Comparison of ENCODE assay signal across 15 cellular contexts in genomic region chr6:125198285-125199009, GRCh38. TPM values are rescaled to one million over a fixed set of nuclear protein-coding genes. Genes with fewer than 3 reads are reported as not detected.
DNase-seq lines count a peak whose midpoint lies in the region; FAIRE-seq and TF ChIP-seq lines count a peak whose summit lies in the region.
"Had no signal": no experiment of that assay in that cellular context is flagged by ENCODE, and none has a peak within 500 bp of the region (broad histone marks: within the 10 kb centered on the region; RNA-seq: fewer than 3 reads in every experiment).

No MANE protein-coding gene starts in this region.

- intact Hi-C loops in testis (cut with DNase I; ENCODE audit: low total_unique reads), result no loop called here
- intact Hi-C loops in head of caudate nucleus (cut with DNase I), result no loop called here

- FAIRE-seq in keratinocyte (lab: Jason Lieb, UNC), result peak; percentile 5
- FAIRE-seq: colon, GM18507 had no signal

- dilution Hi-C loops in keratinocyte (cut with MboI; ENCODE audit: extremely low pct_ligation_motif_present, low sequenced_read_pairs), result no loop called here

- H3K4me1 ChIP-seq in keratinocyte (ENCODE audit: control insufficient read depth, extremely low read depth, insufficient read depth, low read length) (peaks cover 29% of the 10 kb centered on the region), testis (peaks cover 48% of the 10 kb centered on the region)

- no peaks in the 10 kb centered on the region for H3K9me1 ChIP-seq in keratinocyte (ENCODE audit: control insufficient read depth, extremely low read depth, insufficient read depth, low read length)

- DNase-seq in NCI-H1105 (lab: John Stamatoyannopoulos, UW), result peak; percentile 62
- no peak for DNase-seq in keratinocyte (ENCODE audit: low read depth, low spot score)
- DNase-seq in testis, result no peak
- DNase-seq in head of caudate nucleus, result no peak
- no peak for DNase-seq in stimulated activated CD4-positive, alpha-beta T cell treated with anti-CD3 and anti-CD28 coated beads, Interleukin-4, amount 100 ng/mL, for 1 hour
- no peak for DNase-seq in GOT3 (lab: John Stamatoyannopoulos, UW)
- DNase-seq: activated B cell treated with CpG ODN at 0.5 μM for 24 hours; activated CD8-positive, alpha-beta memory T cell treated with anti-CD3 and anti-CD28 coated beads, Interleukin-2, amount 50 U/mL, for 48 hours; activated naive CD8-positive, alpha-beta T cell treated with anti-CD3 and anti-CD28 coated beads for 36 hours; Caco-2; NCI-H774 had no signal

- H3K36me3 ChIP-seq in keratinocyte (ENCODE audit: control insufficient read depth in 2 of 2, extremely low read depth in 1 of 2, insufficient read depth in 2 of 2, low read length in 2 of 2) (no peaks in the 10 kb centered on the region), testis (ENCODE audit: low read depth, missing control alignments) (no peaks in the 10 kb centered on the region)

- H4K20me1 ChIP-seq in keratinocyte (ENCODE audit: control insufficient read depth, extremely low read depth, insufficient read depth, low read length), result no peaks in the 10 kb centered on the region

- no peak overlapping the region for H3K4me2 ChIP-seq in keratinocyte (ENCODE audit: control insufficient read depth, extremely low read depth, insufficient read depth, low read depth, low read length)

- no peak overlapping the region for H3K4me3 ChIP-seq in keratinocyte (ENCODE audit: control insufficient read depth in 2 of 3, extremely low read depth in 1 of 3, insufficient read depth in 2 of 3, low read depth in 1 of 3, low read length in 3 of 3)
- H3K4me3 ChIP-seq in testis, result no peak overlapping the region
- H3K4me3 ChIP-seq: mucosa of descending colon had no signal

- H2AFZ ChIP-seq in keratinocyte (ENCODE audit: control insufficient read depth, low read length), result no peak overlapping the region

- TF ChIP-seq POLR2A in testis (IDR thresholded peaks at IDR 0.05), result no peak

- H3K27me3 ChIP-seq in keratinocyte (ENCODE audit: control insufficient read depth, extremely low read depth, insufficient read depth, low read length) (no peaks in the 10 kb centered on the region), testis (no peaks in the 10 kb centered on the region)

- WGBS in testis, 2 donors, result 43 to 61% methylated on average over 8 of the region's 8 CpGs

- H3K27ac ChIP-seq in VCaP, result peak overlapping the region; percentile 67
- H3K27ac ChIP-seq in keratinocyte (ENCODE audit: control insufficient read depth, insufficient read depth, low read length), result no peak overlapping the region
- peak overlapping the region; percentile 66 to 70 for H3K27ac ChIP-seq in testis

- H3K9me3 ChIP-seq in keratinocyte (ENCODE audit: control insufficient read depth, low read depth, low read length) (no peaks in the 10 kb centered on the region), testis (no peaks in the 10 kb centered on the region)
- H3K9me3 ChIP-seq: Caco-2, mucosa of descending colon had no signal

- H3K9ac ChIP-seq in keratinocyte (ENCODE audit: control insufficient read depth, extremely low read depth, insufficient read depth, low read length), result no peak overlapping the region

- TF ChIP-seq CTCF in VCaP (conservative IDR thresholded peaks at IDR 0.05) (no peak), keratinocyte (optimal IDR thresholded peaks at IDR 0.05 in 1 of 3, IDR thresholded peaks at IDR 0.05 in 1 of 3, conservative IDR thresholded peaks at IDR 0.05 in 1 of 3; ENCODE audit: extremely low read depth in 1 of 3, insufficient read depth in 2 of 3, low read length in 3 of 3) (no peak), testis (IDR thresholded peaks at IDR 0.05) (no peak)

- H3K79me2 ChIP-seq in keratinocyte (ENCODE audit: control insufficient read depth, insufficient read depth, low read length), result no peaks in the 10 kb centered on the region

RNA-seq across cellular contexts. Expression of gene TPD52L1, which starts 44.9 kb away (rescaled TPM):
- polyA plus RNA-seq in keratinocyte (99.6 to 135 TPM (median 129 TPM) in 3 replicates), testis (ENCODE audit: insufficient read depth, low read depth, low replicate concordance) (22.1 TPM)
- 264 TPM for polyA plus RNA-seq in keratinocyte (2011; ENCODE audit: low read depth)
- 153 and 181 TPM in 2 replicates for polyA plus RNA-seq in keratinocyte (2011; cell fraction: cytosol; rRNA removed)
- polyA plus RNA-seq in keratinocyte (2011; cell fraction: nucleus; rRNA removed), result 73.6 and 80.3 TPM in 2 replicates
- polyA plus RNA-seq in keratinocyte (2012; ENCODE audit: low replicate concordance), result 66.5 and 140 TPM in 2 replicates
- polyA minus RNA-seq in keratinocyte, result 36.9 to 56.3 TPM (median 40.5 TPM) in 3 replicates
- polyA minus RNA-seq in keratinocyte (2011; cell fraction: cytosol; rRNA and poly(A)+ RNA removed), result 66.2 TPM
- polyA minus RNA-seq in keratinocyte (2011; cell fraction: nucleus; rRNA and poly(A)+ RNA removed), result 20.3 and 30.7 TPM in 2 replicates
- 10 to 100 TPM; 20.6 to 22.5 TPM for total RNA-seq in testis
- total RNA-seq: activated B cell treated with CpG ODN at 0.5 μM for 24 hours had no signal
